Comparison of ENCODE assay signal across 8 cellular contexts in the genomic region with DNA sequence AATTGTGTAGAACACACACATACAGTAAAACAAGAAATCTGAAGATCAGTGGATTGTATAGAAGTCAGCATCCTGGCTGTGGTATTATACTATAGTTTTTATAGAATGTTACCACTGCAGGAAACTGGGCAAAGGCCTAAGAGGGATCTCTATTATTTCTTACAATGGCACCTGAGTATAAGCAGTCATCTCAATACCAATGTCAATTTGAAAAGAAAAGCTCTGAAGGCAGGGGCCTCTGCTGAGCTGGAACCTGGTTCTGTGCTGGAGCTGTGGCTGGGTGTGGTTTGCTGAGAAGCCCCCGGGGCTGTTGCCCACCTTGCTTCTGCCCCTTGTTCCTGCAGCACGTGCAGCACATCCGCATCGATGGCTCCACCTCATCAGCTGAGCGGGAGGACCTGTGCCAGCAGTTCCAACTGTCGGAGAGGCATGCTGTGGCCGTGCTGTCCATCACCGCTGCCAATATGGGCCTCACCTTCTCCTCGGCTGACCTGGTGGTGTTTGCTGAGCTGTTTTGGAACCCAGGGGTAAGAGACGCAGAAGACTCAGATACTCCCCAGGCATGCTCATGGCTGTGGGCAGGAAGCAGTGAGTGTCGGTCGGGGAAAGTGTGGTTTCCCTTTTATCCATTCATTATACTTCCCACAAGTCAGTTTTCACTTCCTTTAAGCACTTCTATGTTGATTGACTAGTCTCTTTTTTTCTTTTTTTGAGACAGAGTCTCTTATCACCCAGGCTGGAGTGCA. TPM values are rescaled to one million over a fixed set of nuclear protein-coding genes. Genes with fewer than 3 reads are reported as not detected.
DNase-seq lines count a peak whose midpoint lies in the region; ATAC-seq and TF ChIP-seq lines count a peak whose summit lies in the region.

No MANE protein-coding gene starts in this region.

- in situ Hi-C loops in GM13977 (cut with MboI; ENCODE audit: low pct_unique_long_range_greater_than_20kb, low sequenced_read_pairs, unreplicated experiment): no loop called here

- no peak for TF ChIP-seq CTCF in GM13977 (IDR thresholded peaks at IDR 0.05; ENCODE audit: extremely low read depth, insufficient read depth, missing control alignments)

- peak; percentile 54 to 87 for DNase-seq in NOMO-1 (lab: John Stamatoyannopoulos, UW; ENCODE audit: unreplicated experiment in 2 of 2)
- peak; percentile 46 for DNase-seq in medulla oblongata (ENCODE audit: extremely low spot score)
- DNase-seq in SK-N-DZ (ENCODE audit: low spot score): no peak
- DNase-seq in HuH-7 (ENCODE audit: low spot score): no peak
- DNase-seq in GM13977 (ENCODE audit: low spot score): no peak

- ATAC-seq in GM18861 (IDR thresholded peaks at IDR 0.05; ENCODE audit: unreplicated experiment) (peak; percentile 82), HG02610 (IDR thresholded peaks at IDR 0.05; ENCODE audit: unreplicated experiment) (peak; percentile 94), HG02798 (IDR thresholded peaks at IDR 0.05; ENCODE audit: poor library complexity, unreplicated experiment) (no peak)

RNA-seq across cellular contexts. Expression of a gene that starts 23.5 kb away (rescaled TPM):
- polyA plus RNA-seq in SK-N-DZ (2014; cell fraction: cytosol; rRNA removed): 1,479 and 2,334 TPM in 2 replicates
- 1,480 and 2,118 TPM in 2 replicates for polyA plus RNA-seq in SK-N-DZ (2014; cell fraction: nucleus; rRNA removed)

Comparison
In these comparisons a context has a peak if more than half of its experiments do, and no peak if none do; other contexts are left out.
1. DNase-seq: peak in NOMO-1 (2 of 2) and medulla oblongata (single experiment); none in SK-N-DZ (single experiment), HuH-7 (single experiment) and GM13977 (single experiment).